In genomic region chr3:57951106-57951882, GRCh38 we compare ENCODE assay signal across 9 cellular contexts. TPM values are rescaled to one million over a fixed set of nuclear protein-coding genes. Genes with fewer than 3 reads are reported as not detected.
DNase-seq lines count a peak whose midpoint lies in the region; ATAC-seq and TF ChIP-seq lines count a peak whose summit lies in the region.
"Had no signal": no experiment of that assay in that cellular context is flagged by ENCODE, and none has a peak within 500 bp of the region (broad histone marks: within the 10 kb centered on the region; RNA-seq: fewer than 3 reads in every experiment).

No MANE protein-coding gene starts in this region.

- peaks cover 56% of the 10 kb centered on the region for H3K4me1 Mint-ChIP-seq in chondrocyte (ENCODE audit: low read depth)

- H3K4me1 ChIP-seq in BE2C (peaks cover 6% of the 10 kb centered on the region), liver (ENCODE audit: control insufficient read depth in 4 of 4, insufficient read depth in 4 of 4, low read length in 3 of 4) (no peaks in the 10 kb centered on the region)

- no peak for TF ChIP-seq RAD21 in liver (IDR thresholded peaks at IDR 0.05)

- H3K27me3 Mint-ChIP-seq in chondrocyte (ENCODE audit: low read depth) = no peaks in the 10 kb centered on the region
- H3K27me3 Mint-ChIP-seq: activated naive CD8-positive, alpha-beta T cell had no signal

- peak overlapping the region; percentile 90 for H3K27ac Mint-ChIP-seq in chondrocyte (ENCODE audit: unreplicated experiment)
- H3K27ac Mint-ChIP-seq: activated naive CD8-positive, alpha-beta T cell had no signal

- H3K9me3 Mint-ChIP-seq in chondrocyte (ENCODE audit: low read depth) = no peaks in the 10 kb centered on the region

- H3K4me3 Mint-ChIP-seq in chondrocyte (ENCODE audit: unreplicated experiment) = no peak overlapping the region
- H3K4me3 Mint-ChIP-seq: activated naive CD8-positive, alpha-beta T cell had no signal

- WGBS in liver = 60% methylated on average over 8 of the region's 8 CpGs

- no peaks in the 10 kb centered on the region for H3K36me3 Mint-ChIP-seq in chondrocyte (ENCODE audit: low read depth)
- H3K36me3 Mint-ChIP-seq: activated naive CD8-positive, alpha-beta T cell had no signal

- H3K4me3 ChIP-seq in BE2C (ENCODE audit: low read depth, low read length) = no peak overlapping the region
- H3K4me3 ChIP-seq in liver (ENCODE audit: low read depth in 1 of 3, low read length in 3 of 3) = no peak overlapping the region

- H3K27ac ChIP-seq in liver (ENCODE audit: low read depth in 1 of 2, low read length in 2 of 2) = peak overlapping the region; percentile 56 to 77

- H3K36me3 ChIP-seq in BE2C = no peaks in the 10 kb centered on the region
- H3K36me3 ChIP-seq in liver (ENCODE audit: control insufficient read depth in 4 of 4, insufficient read depth in 3 of 4, low read depth in 1 of 4, low read length in 3 of 4) = no peaks in the 10 kb centered on the region

- no peak for ATAC-seq in HG03460 (IDR thresholded peaks at IDR 0.05; ENCODE audit: unreplicated experiment)

- H3K27me3 ChIP-seq in BE2C (no peaks in the 10 kb centered on the region), liver (ENCODE audit: control insufficient read depth in 4 of 4, insufficient read depth in 4 of 4, low read length in 3 of 4) (no peaks in the 10 kb centered on the region)

- no peak for TF ChIP-seq CTCF in BE2C (IDR thresholded peaks at IDR 0.05; ENCODE audit: low read depth, low read length)
- no peak for TF ChIP-seq CTCF in chondrocyte (IDR thresholded peaks at IDR 0.05)
- TF ChIP-seq CTCF in liver (IDR thresholded peaks at IDR 0.05; ENCODE audit: low read depth, low read length, missing input control) = no peak

- DNase-seq in BE2C (peak; percentile 64), MV-4-11 (lab: John Stamatoyannopoulos, UW) (peak; percentile 98), chondrocyte (ENCODE audit: low spot score) (peak; percentile 49), superior temporal gyrus (ENCODE audit: extremely low spot score) (peak; percentile 69), NCI-H446 treated with DMSO at 0.1 percent for 48 hours (lab: John Stamatoyannopoulos, UW) (no peak), DMS153 treated with DMSO at 0.1 percent for 48 hours (lab: John Stamatoyannopoulos, UW; ENCODE audit: unreplicated experiment) (no peak)

- H3K9me3 ChIP-seq in BE2C (no peaks in the 10 kb centered on the region), liver (ENCODE audit: control insufficient read depth in 4 of 4, low read length in 3 of 4) (no peaks in the 10 kb centered on the region)

- H3K9ac ChIP-seq in liver (ENCODE audit: low read depth in 1 of 2, low read length in 2 of 2) = no peak overlapping the region

TF ChIP-seq in liver, 16 proteins besides CTCF, POLR2A, EP300 and RAD21:
- TF ChIP-seq GABPA (IDR thresholded peaks at IDR 0.05 in 1 of 2, conservative IDR thresholded peaks at IDR 0.05 in 1 of 2) (no peak), SP1 (IDR thresholded peaks at IDR 0.05) (peak; percentile 7), NR2F2 (IDR thresholded peaks at IDR 0.05) (peak; percentile 88), EGR1 (IDR thresholded peaks at IDR 0.05; ENCODE audit: low read depth in 2 of 2) (no peak), ZBTB33 (IDR thresholded peaks at IDR 0.05) (no peak), REST (IDR thresholded peaks at IDR 0.05) (no peak), MAX (IDR thresholded peaks at IDR 0.05) (no peak), JUND (IDR thresholded peaks at IDR 0.05) (peak in 1 of 2 donors; percentile 77), TAF1 (conservative IDR thresholded peaks at IDR 0.05) (no peak), RXRA (IDR thresholded peaks at IDR 0.05) (peak; percentile 36 to 46), FOXA2 (IDR thresholded peaks at IDR 0.05) (no peak), YY1 (IDR thresholded peaks at IDR 0.05) (no peak), HNF4A (conservative IDR thresholded peaks at IDR 0.05) (no peak), ATF3 (IDR thresholded peaks at IDR 0.05) (no peak), FOXA1 (IDR thresholded peaks at IDR 0.05) (no peak), HNF4G (IDR thresholded peaks at IDR 0.05) (no peak)

RNA-seq across cellular contexts. Expression of gene FLNB, which starts 56.9 kb away (rescaled TPM):
- polyA plus RNA-seq in BE2C (2012; ENCODE audit: insufficient read depth, insufficient read length, low read depth) = 20.1 TPM
- 56.5 to 75.3 TPM (median 70.2 TPM) in 3 replicates for total RNA-seq in chondrocyte
- total RNA-seq in liver = 100 to 1,000 TPM in 1 of 2 donors, 10 to 100 TPM in 1; 53.8 to 124 TPM
- 10 to 100 TPM; 22.9 to 34.7 TPM for polyA plus RNA-seq in liver

Comparison
In these comparisons a context has a peak if more than half of its experiments do, and no peak if none do; other contexts are left out.
1. DNase-seq: peak in BE2C (single experiment), MV-4-11 (single experiment), chondrocyte (single experiment) and superior temporal gyrus (single experiment); none in NCI-H446 treated with DMSO at 0.1 percent for 48 hours (single experiment) and DMS153 treated with DMSO at 0.1 percent for 48 hours (single experiment).